ENCODE assay signal across 15 cellular contexts in the genomic region with DNA sequence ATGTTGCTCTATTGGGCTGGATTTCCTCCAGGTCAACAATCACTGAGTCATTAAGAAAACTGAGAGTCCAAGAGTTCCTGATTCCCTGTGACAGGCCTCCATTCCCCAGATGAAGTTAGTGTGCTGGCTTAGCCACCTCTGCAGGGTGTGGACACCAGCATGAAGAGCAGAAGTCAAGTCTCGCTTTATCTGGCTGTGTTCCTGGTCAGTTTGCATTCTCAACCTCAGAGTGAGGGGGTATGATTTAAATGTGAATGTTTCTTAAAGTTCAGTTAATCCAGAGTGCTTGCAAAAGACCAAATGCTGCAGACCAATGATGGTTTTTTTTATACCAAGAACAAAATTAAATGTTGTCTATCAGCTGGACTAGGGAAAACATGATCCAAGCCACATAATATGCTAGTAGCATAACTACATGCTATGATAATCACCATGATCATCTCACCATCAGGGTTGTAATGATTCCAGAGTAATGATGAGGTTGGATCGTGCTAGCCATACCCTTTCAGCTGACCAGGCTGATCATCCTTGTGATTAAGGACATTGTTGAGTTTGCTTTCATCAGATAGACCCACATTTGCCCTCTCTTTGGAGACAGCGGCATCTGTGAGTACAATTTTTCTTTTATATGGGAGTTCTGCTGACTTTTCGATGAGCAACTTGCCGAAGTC.
DNase-seq lines count a peak whose midpoint lies in the region; ATAC-seq and TF ChIP-seq lines count a peak whose summit lies in the region.
"Had no signal": no experiment of that assay in that cellular context is flagged by ENCODE, and none has a peak within 500 bp of the region (broad histone marks: within the 10 kb centered on the region; RNA-seq: fewer than 3 reads in every experiment).

No MANE protein-coding gene starts in this region.

- WGBS in H9 (ENCODE audit: extremely low coverage, insufficient read length, low lambda C conversion rate): no CpG with 5 or more reads among the region's 5 CpGs

- no peak overlapping the region for H3K14ac ChIP-seq in H9 (ENCODE audit: insufficient read depth, low read length)

- H3K4me3 ChIP-seq in ACC112 (ENCODE audit: low read depth, low read length) (peak overlapping the region; percentile 3; the same call in 1 of the 2 replicates), astrocyte of the spinal cord (ENCODE audit: low read depth, low read length) (no peak overlapping the region), left lung (no peak overlapping the region), lower lobe of right lung (no peak overlapping the region)
- H3K4me3 ChIP-seq: upper lobe of left lung had no signal

- DNase-seq in H9 (no peak), astrocyte of the spinal cord (ENCODE audit: low read depth, low spot score) (peak; percentile 74), left lung (no peak), lower lobe of right lung (no peak), NCI-H187 (lab: John Stamatoyannopoulos, UW) (no peak), activated gamma-delta T cell treated with Interleukin-2 at 50 U/mL for 16 hours (no peak)
- DNase-seq: ACHN; activated CD4-positive, alpha-beta T cell treated with anti-CD3 and anti-CD28 coated beads, Interleukin-2, amount 50 U/mL, for 4 hours; activated naive CD8-positive, alpha-beta T cell treated with anti-CD3 and anti-CD28 coated beads, Interleukin-2, amount 50 U/mL, for 24 hours; NCI-H2029; SHP77; stimulated activated CD4-positive, alpha-beta T cell treated with anti-CD3 and anti-CD28 coated beads, Interleukin-2, amount 100 ng/mL, for 48 hours; upper lobe of left lung had no signal

- H2BK20ac ChIP-seq in H9 (ENCODE audit: low read depth, low read length, poor library complexity, severe bottlenecking): no peak overlapping the region

- H4K91ac ChIP-seq in H9 (ENCODE audit: insufficient read length, low read depth, low read length): no peak overlapping the region

- H4K5ac ChIP-seq in H9 (ENCODE audit: insufficient read length, low read depth, low read length): no peak overlapping the region

- no peak overlapping the region for H3K9ac ChIP-seq in H9 (ENCODE audit: extremely low read depth, insufficient read length, low read length)

- no peaks in the 10 kb centered on the region for H3K79me2 ChIP-seq in ACC112 (ENCODE audit: control insufficient read depth, insufficient read depth, low read length, unreplicated experiment)
- H3K79me2 ChIP-seq in H9 (ENCODE audit: insufficient read depth, low read length): no peaks in the 10 kb centered on the region

- H2BK12ac ChIP-seq in H9 (ENCODE audit: insufficient read length, low read depth, low read length): no peak overlapping the region

- H2BK5ac ChIP-seq in H9 (ENCODE audit: insufficient read length, low read length): no peak overlapping the region

- peak overlapping the region; percentile 41 for H3K27ac ChIP-seq in ACC112 (ENCODE audit: low read depth, low read length)
- no peak overlapping the region for H3K27ac ChIP-seq in H9 (ENCODE audit: insufficient read length, low read depth, low read length)
- H3K27ac ChIP-seq in left lung: no peak overlapping the region
- H3K27ac ChIP-seq in lower lobe of right lung: no peak overlapping the region
- H3K27ac ChIP-seq: upper lobe of left lung had no signal

- peaks cover 22% of the 10 kb centered on the region for H3K4me1 ChIP-seq in ACC112 (ENCODE audit: control insufficient read depth, insufficient read depth, low read length, unreplicated experiment)
- H3K4me1 ChIP-seq in H9 (ENCODE audit: insufficient read depth, low read length): no peaks in the 10 kb centered on the region; the same call in 1 of the 2 replicates
- H3K4me1 ChIP-seq in left lung: peaks cover 0 to 6% of the 10 kb centered on the region in 2 donors
- peaks cover 5% of the 10 kb centered on the region for H3K4me1 ChIP-seq in lower lobe of right lung
- H3K4me1 ChIP-seq: upper lobe of left lung had no signal

- H3K27me3 ChIP-seq in ACC112 (ENCODE audit: insufficient read depth, low read length) (no peaks in the 10 kb centered on the region), H9 (ENCODE audit: insufficient read depth, low read length) (no peaks in the 10 kb centered on the region), left lung (no peaks in the 10 kb centered on the region), lower lobe of right lung (ENCODE audit: low read depth) (no peaks in the 10 kb centered on the region)
- H3K27me3 ChIP-seq: upper lobe of left lung had no signal

- ATAC-seq in left lung (peak; percentile 64), lower lobe of right lung (no peak), HG03354 (IDR thresholded peaks at IDR 0.05; ENCODE audit: poor library complexity, severe bottlenecking, unreplicated experiment) (no peak)
- ATAC-seq: activated naive CD8-positive, alpha-beta T cell treated with anti-CD3 and anti-CD28 coated beads, Interleukin-2, amount 50 U/mL, for 24 hours had no signal

- H3T11ph ChIP-seq in H9 (ENCODE audit: low read length): no peak overlapping the region

- no peak overlapping the region for H3K56ac ChIP-seq in H9 (ENCODE audit: insufficient read length, low read depth, low read length)

- no peak overlapping the region for H3K4me3 Mint-ChIP-seq in H9
- H3K4me3 Mint-ChIP-seq: activated naive CD8-positive, alpha-beta T cell treated with anti-CD3 and anti-CD28 coated beads, Interleukin-2, amount 50 U/mL, for 24 hours had no signal

- intact Hi-C loops in left lung (cut with DNase I): no loop called here
- intact Hi-C loops in lower lobe of right lung (cut with DNase I): no loop called here

- no peaks in the 10 kb centered on the region for H3K79me1 ChIP-seq in H9 (ENCODE audit: insufficient read depth, low read depth, low read length, poor library complexity, severe bottlenecking)

- no peak overlapping the region for H2AK5ac ChIP-seq in H9 (ENCODE audit: insufficient read length, low read length)

- no peak overlapping the region for H3K4me2 ChIP-seq in H9 (ENCODE audit: insufficient read depth, insufficient read length, low read length)

- peaks cover 0 to 8% of the 10 kb centered on the region in 2 experiments; a peak in 1 of 4 replicates for H3K4me1 Mint-ChIP-seq in H9
- H3K4me1 Mint-ChIP-seq: activated naive CD8-positive, alpha-beta T cell treated with anti-CD3 and anti-CD28 coated beads, Interleukin-2, amount 50 U/mL, for 24 hours had no signal

- no peak overlapping the region for H3K23ac ChIP-seq in H9 (ENCODE audit: insufficient read length, low read depth, low read length)

- H3K9me3 Mint-ChIP-seq in H9: no peaks in the 10 kb centered on the region
- H3K9me3 Mint-ChIP-seq: activated naive CD8-positive, alpha-beta T cell treated with anti-CD3 and anti-CD28 coated beads, Interleukin-2, amount 50 U/mL, for 24 hours had no signal

- H3K23me2 ChIP-seq in H9 (ENCODE audit: insufficient read length, low read depth, low read length, poor library complexity, severe bottlenecking): no peaks in the 10 kb centered on the region

- TF ChIP-seq CTCF in H9 (conservative IDR thresholded peaks at IDR 0.05) (no peak), astrocyte of the spinal cord (IDR thresholded peaks at IDR 0.05; ENCODE audit: low read depth, low read length) (no peak), left lung (IDR thresholded peaks at IDR 0.05) (no peak), lower lobe of right lung (IDR thresholded peaks at IDR 0.05) (no peak)

- H3K36me3 Mint-ChIP-seq in H9 (ENCODE audit: insufficient read depth in 1 of 3, low read depth in 3 of 3): no peaks in the 10 kb centered on the region

- peak overlapping the region; percentile 39 for H2AFZ ChIP-seq in ACC112 (ENCODE audit: low read length, unreplicated experiment)
- H2AFZ ChIP-seq in H9 (ENCODE audit: low read length): no peak overlapping the region

- no peak overlapping the region for H3K4ac ChIP-seq in H9 (ENCODE audit: low read depth, low read length)

- H4K20me1 ChIP-seq in H9 (ENCODE audit: control insufficient read depth, insufficient read depth, insufficient read length): no peaks in the 10 kb centered on the region

- no peaks in the 10 kb centered on the region for H3K27me3 Mint-ChIP-seq in H9 (ENCODE audit: low read depth)
- H3K27me3 Mint-ChIP-seq: activated naive CD8-positive, alpha-beta T cell treated with anti-CD3 and anti-CD28 coated beads, Interleukin-2, amount 50 U/mL, for 24 hours had no signal

- H3K9me3 ChIP-seq in H9 (ENCODE audit: control insufficient read depth, low read depth, low read length) (no peaks in the 10 kb centered on the region), left lung (no peaks in the 10 kb centered on the region), lower lobe of right lung (no peaks in the 10 kb centered on the region)
- H3K9me3 ChIP-seq: upper lobe of left lung had no signal

- no peak overlapping the region for H2BK120ac ChIP-seq in H9 (ENCODE audit: low read depth, low read length, poor library complexity, severe bottlenecking)

- H2BK15ac ChIP-seq in H9 (ENCODE audit: low read depth, low read length): no peak overlapping the region

- peak overlapping the region in 1 of 3 experiments; percentile 72; a peak in 1 of 7 replicates for H3K27ac Mint-ChIP-seq in H9
- H3K27ac Mint-ChIP-seq: activated naive CD8-positive, alpha-beta T cell treated with anti-CD3 and anti-CD28 coated beads, Interleukin-2, amount 50 U/mL, for 24 hours had no signal

- in situ Hi-C loops in astrocyte of the spinal cord (cut with HindIII; ENCODE audit: low sequenced_read_pairs): no loop called here

- H3K18ac ChIP-seq in H9 (ENCODE audit: insufficient read length, low read depth, low read length): no peak overlapping the region

- H3K36me3 ChIP-seq in ACC112 (ENCODE audit: insufficient read depth, low read length) (no peaks in the 10 kb centered on the region), left lung (no peaks in the 10 kb centered on the region), lower lobe of right lung (no peaks in the 10 kb centered on the region)
- H3K36me3 ChIP-seq: upper lobe of left lung had no signal

- peak overlapping the region; percentile 95 for H4K8ac ChIP-seq in H9 (replicated peaks; ENCODE audit: insufficient read length, low read depth, low read length)
